Comparison of ENCODE assay signal across 24 cellular contexts in the genomic region with DNA sequence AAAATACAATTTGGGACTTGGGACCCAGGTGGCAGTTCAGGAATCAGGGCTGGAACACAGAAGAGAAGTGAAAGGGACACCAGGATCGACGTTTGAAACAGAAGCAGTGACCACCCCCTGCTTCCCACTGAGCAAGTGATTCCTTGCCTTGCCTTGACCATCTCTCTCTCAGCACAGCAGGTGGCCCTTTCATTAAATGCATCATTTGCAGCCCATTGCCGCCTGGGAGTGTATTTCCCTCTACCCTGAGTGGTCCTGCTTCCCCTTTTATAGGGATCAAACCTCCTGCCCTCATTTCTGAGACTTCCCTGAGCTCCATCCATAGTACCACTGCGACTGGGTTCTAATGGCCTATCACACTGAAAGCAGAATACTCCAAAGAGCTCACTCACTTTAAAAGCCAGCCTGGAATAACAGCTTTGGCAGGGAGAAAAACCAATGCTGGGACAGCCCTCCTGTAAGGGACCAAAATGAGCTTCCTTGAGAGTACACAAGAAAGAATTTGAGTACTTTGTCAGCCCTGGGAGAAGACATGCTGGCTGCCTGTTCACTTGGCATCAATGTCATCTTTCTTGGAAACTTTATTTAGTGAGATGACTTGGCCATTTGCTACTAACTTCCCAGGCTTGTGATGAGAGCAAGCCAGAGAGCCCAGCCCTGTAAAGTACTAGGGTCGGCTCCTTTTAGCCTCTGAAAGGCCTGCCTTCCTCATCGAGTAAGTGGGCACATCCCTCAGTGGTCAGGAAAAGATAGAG.
"Had no signal": no experiment of that assay in that cellular context is flagged by ENCODE, and none has a peak within 500 bp of the region (broad histone marks: within the 10 kb centered on the region; RNA-seq: fewer than 3 reads in every experiment).

No MANE protein-coding gene starts in this region.

- H3K4me2 ChIP-seq: hepatocyte had no signal

- H3K27ac Mint-ChIP-seq: natural killer cell; stimulated activated effector memory CD8-positive, alpha-beta T cell treated with anti-CD3 and anti-CD28 coated beads, Interleukin-12 subunit alpha, Interleukin-12 subunit beta, amount 100 ng/mL, for 72 hours had no signal

- H3K4me3 Mint-ChIP-seq: natural killer cell; neural crest cell; stimulated activated effector memory CD8-positive, alpha-beta T cell treated with anti-CD3 and anti-CD28 coated beads, Interleukin-12 subunit alpha, Interleukin-12 subunit beta, amount 100 ng/mL, for 72 hours had no signal

- H3K4me1 Mint-ChIP-seq: natural killer cell; stimulated activated effector memory CD8-positive, alpha-beta T cell treated with anti-CD3 and anti-CD28 coated beads, Interleukin-12 subunit alpha, Interleukin-12 subunit beta, amount 100 ng/mL, for 72 hours had no signal

- H3K27ac ChIP-seq: epithelial cell of prostate, foreskin keratinocyte, gastroesophageal sphincter, heart left ventricle, hepatocyte, lower lobe of right lung, parathyroid adenoma, prostate gland, sigmoid colon, stomach, upper lobe of left lung had no signal

- H3K9me3 ChIP-seq: gastroesophageal sphincter, heart left ventricle, lower lobe of right lung, prostate gland, sigmoid colon, stomach, thyroid gland, upper lobe of left lung had no signal

- H2AFZ ChIP-seq: hepatocyte, parathyroid adenoma had no signal

- H3K9me3 Mint-ChIP-seq: natural killer cell; neural crest cell; stimulated activated effector memory CD8-positive, alpha-beta T cell treated with anti-CD3 and anti-CD28 coated beads, Interleukin-12 subunit alpha, Interleukin-12 subunit beta, amount 100 ng/mL, for 72 hours had no signal

- H3K9ac ChIP-seq: parathyroid adenoma had no signal

- H3K4me1 ChIP-seq: foreskin keratinocyte, lower lobe of right lung, prostate gland, upper lobe of left lung had no signal

- H3K4me3 ChIP-seq: gastroesophageal sphincter, heart left ventricle, hepatocyte, lower lobe of right lung, prostate gland, sigmoid colon, stomach, thyroid gland, upper lobe of left lung had no signal

- H3K27me3 ChIP-seq: foreskin keratinocyte, gastroesophageal sphincter, heart left ventricle, hepatocyte, sigmoid colon, stomach, thyroid gland, upper lobe of left lung had no signal

- DNase-seq: central memory CD4-positive, alpha-beta T cell; cortex of kidney; effector CD4-positive, alpha-beta T cell; foreskin keratinocyte; heart left ventricle; left ventricle myocardium superior; lower lobe of right lung; natural killer cell; right cardiac atrium; sigmoid colon; stimulated activated CD4-positive, alpha-beta T cell treated with anti-CD3 and anti-CD28 coated beads, Interleukin-2, amount 100 ng/mL, for 24 hours; stimulated activated CD4-positive, alpha-beta T cell treated with anti-CD3 and anti-CD28 coated beads, Interleukin-4, amount 100 ng/mL, for 24 hours; stimulated activated naive CD4-positive, alpha-beta T cell treated with Interleukin-2 at 50 U/mL for 16 hours; stomach; thyroid gland; upper lobe of left lung had no signal

- ATAC-seq: esophagus mucosa; foreskin keratinocyte; gastroesophageal sphincter; heart left ventricle; left ventricle myocardium superior; lower lobe of right lung; natural killer cell; right cardiac atrium; stimulated activated effector memory CD8-positive, alpha-beta T cell treated with anti-CD3 and anti-CD28 coated beads, Interleukin-12 subunit alpha, Interleukin-12 subunit beta, amount 100 ng/mL, for 72 hours had no signal

- H3K36me3 ChIP-seq: gastroesophageal sphincter, heart left ventricle, lower lobe of right lung, prostate gland, sigmoid colon, stomach, thyroid gland, upper lobe of left lung had no signal

- H3K36me3 Mint-ChIP-seq: natural killer cell; stimulated activated effector memory CD8-positive, alpha-beta T cell treated with anti-CD3 and anti-CD28 coated beads, Interleukin-12 subunit alpha, Interleukin-12 subunit beta, amount 100 ng/mL, for 72 hours had no signal
